ENCODE assay signal across 1 cellular context in the genomic region with DNA sequence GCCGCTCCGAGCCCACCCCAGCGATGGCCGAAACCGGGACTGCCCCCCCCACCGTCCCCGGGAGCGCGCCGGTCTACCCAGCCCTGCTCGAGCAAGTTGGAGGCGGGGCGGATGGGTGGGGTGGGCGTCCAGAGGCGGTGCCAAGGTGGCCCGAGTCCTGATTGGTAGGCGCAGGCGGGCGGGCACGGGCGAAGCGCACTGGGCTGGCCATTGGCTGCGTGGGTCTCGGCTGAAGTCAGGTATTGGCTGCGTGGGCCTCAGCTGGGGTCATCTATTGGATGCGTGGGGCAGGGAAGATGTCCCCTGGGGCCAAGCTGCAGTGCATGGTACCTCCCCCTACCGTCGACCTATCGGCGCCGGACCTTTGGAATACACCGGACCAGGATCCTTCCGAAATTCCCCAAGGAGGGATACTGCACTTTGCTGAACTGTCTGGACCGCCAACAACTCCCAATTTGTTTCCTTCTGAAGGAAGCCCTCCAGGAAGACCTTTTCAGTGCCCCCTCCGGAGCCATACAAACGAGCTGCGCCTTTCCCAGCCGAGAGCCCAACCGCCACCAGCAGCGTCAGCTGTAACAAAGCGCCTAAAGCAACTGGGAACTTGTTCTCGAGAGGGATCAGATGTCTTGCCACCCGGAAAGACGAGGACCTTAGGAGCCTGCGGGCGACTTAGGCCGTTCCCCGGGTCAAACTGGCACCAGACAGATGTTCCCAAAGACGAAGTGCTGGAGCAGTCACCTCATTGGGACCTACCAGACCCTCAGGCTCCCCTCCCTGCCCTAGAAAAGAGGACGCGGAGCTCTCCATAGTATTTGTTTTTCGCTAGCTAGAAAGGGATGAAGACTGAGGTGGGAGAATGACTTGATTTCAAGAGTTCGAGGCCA.
TF ChIP-seq lines count a peak whose summit lies in the region.

A gene with protein sequence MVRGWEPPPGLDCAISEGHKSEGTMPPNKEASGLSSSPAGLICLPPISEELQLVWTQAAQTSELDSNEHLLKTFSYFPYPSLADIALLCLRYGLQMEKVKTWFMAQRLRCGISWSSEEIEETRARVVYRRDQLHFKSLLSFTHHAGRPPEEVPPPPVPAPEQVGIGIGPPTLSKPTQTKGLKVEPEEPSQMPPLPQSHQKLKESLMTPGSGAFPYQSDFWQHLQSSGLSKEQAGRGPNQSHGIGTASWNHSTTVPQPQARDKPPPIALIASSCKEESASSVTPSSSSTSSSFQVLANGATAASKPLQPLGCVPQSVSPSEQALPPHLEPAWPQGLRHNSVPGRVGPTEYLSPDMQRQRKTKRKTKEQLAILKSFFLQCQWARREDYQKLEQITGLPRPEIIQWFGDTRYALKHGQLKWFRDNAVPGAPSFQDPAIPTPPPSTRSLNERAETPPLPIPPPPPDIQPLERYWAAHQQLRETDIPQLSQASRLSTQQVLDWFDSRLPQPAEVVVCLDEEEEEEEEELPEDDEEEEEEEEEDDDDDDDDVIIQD (minus strand): TSS at position 113 of the 884 bp plus-strand sequence. CDS start 180 bp downstream, outside the sequence.

TF ChIP-seq in K562, 482 proteins besides CTCF, POLR2A, EP300 and RAD21 (continued from another document and continues in another):
- TF ChIP-seq DPF2 (IDR thresholded peaks at IDR 0.05) (no peak), BCL6 (CRISPR knock-in tag; IDR thresholded peaks at IDR 0.05) (no peak), ZNF583 (CRISPR knock-in tag; IDR thresholded peaks at IDR 0.05) (no peak), MTA3 (IDR thresholded peaks at IDR 0.05; ENCODE audit: borderline replicate concordance) (peak; percentile 72; the same call in 1 of the 2 replicates), ZNF347 (CRISPR knock-in tag; IDR thresholded peaks at IDR 0.05; ENCODE audit: low read depth) (no peak), PML (IDR thresholded peaks at IDR 0.05; ENCODE audit: low read length) (0 out of 2 replicates have a peak, but pooled peaks have one; percentile 22), PRMT5 (CRISPR knock-in tag; IDR thresholded peaks at IDR 0.05) (no peak), ZNF77 (CRISPR knock-in tag; IDR thresholded peaks at IDR 0.05) (no peak), NFIX (CRISPR knock-in tag; IDR thresholded peaks at IDR 0.05; ENCODE audit: low read depth) (no peak), ATF1 (CRISPR knock-in tag; IDR thresholded peaks at IDR 0.05) (no peak), ATF1 (tag; IDR thresholded peaks at IDR 0.05) (peak; percentile 76), KAT7 (CRISPR knock-in tag; IDR thresholded peaks at IDR 0.05; ENCODE audit: borderline replicate concordance) (0 out of 2 replicates have a peak, but pooled peaks have one; percentile 63), RCOR1 (IDR thresholded peaks at IDR 0.05; ENCODE audit: borderline replicate concordance in 1 of 2, low read depth in 2 of 2, low read length in 2 of 2) (peak in 1 of 2 experiments; percentile 14; a peak in 1 of 4 replicates), FOXJ3 (CRISPR knock-in tag; IDR thresholded peaks at IDR 0.05) (no peak), PCBP2 (IDR thresholded peaks at IDR 0.05; ENCODE audit: low read depth, low read length, poor library complexity, severe bottlenecking) (no peak), NFATC3 (IDR thresholded peaks at IDR 0.05) (no peak), POLR2G (IDR thresholded peaks at IDR 0.05; ENCODE audit: low read depth, low read length) (peak; percentile 79), SREBF2 (CRISPR knock-in tag; IDR thresholded peaks at IDR 0.05) (no peak), TEAD2 (tag; IDR thresholded peaks at IDR 0.05) (no peak), NR2C1 (IDR thresholded peaks at IDR 0.05) (no peak), NR2C1 (tag; IDR thresholded peaks at IDR 0.05) (peak; percentile 51; the same call in 1 of the 2 replicates), LEF1 (IDR thresholded peaks at IDR 0.05) (no peak; the same call in 1 of the 2 replicates), XRCC4 (IDR thresholded peaks at IDR 0.05; ENCODE audit: extremely low read depth, insufficient read depth, insufficient read length) (no peak), ZNF444 (CRISPR knock-in tag; IDR thresholded peaks at IDR 0.05) (no peak), ZNF143 (CRISPR knock-in tag; IDR thresholded peaks at IDR 0.05) (no peak), EGR1 (conservative IDR thresholded peaks at IDR 0.05) (peak; percentile 54), POLR2B (IDR thresholded peaks at IDR 0.05; ENCODE audit: low read depth, partially characterized antibody) (peak; percentile 72), ZNF696 (CRISPR knock-in tag; conservative IDR thresholded peaks at IDR 0.05) (no peak), BCOR (IDR thresholded peaks at IDR 0.05) (no peak), TFAM (CRISPR knock-in tag; conservative IDR thresholded peaks at IDR 0.05) (no peak), NR3C1 (CRISPR knock-in tag; IDR thresholded peaks at IDR 0.05) (no peak), GTF2E2 (tag; IDR thresholded peaks at IDR 0.05) (no peak), PTBP1 (IDR thresholded peaks at IDR 0.05; ENCODE audit: low read depth, low read length) (no peak), TCFL5 (CRISPR knock-in tag; conservative IDR thresholded peaks at IDR 0.05) (no peak), HNRNPH1 (optimal IDR thresholded peaks at IDR 0.05; ENCODE audit: low read depth, low read length) (no peak), DIDO1 (tag; IDR thresholded peaks at IDR 0.05; ENCODE audit: low read depth) (no peak), MTA1 (IDR thresholded peaks at IDR 0.05; ENCODE audit: borderline replicate concordance) (no peak), GABPA (tag; conservative IDR thresholded peaks at IDR 0.05; ENCODE audit: low read depth) (no peak), PTRF (tag; IDR thresholded peaks at IDR 0.05) (no peak), ZNF311 (CRISPR knock-in tag; IDR thresholded peaks at IDR 0.05) (no peak)
- TF ChIP-seq, protein P1, sequence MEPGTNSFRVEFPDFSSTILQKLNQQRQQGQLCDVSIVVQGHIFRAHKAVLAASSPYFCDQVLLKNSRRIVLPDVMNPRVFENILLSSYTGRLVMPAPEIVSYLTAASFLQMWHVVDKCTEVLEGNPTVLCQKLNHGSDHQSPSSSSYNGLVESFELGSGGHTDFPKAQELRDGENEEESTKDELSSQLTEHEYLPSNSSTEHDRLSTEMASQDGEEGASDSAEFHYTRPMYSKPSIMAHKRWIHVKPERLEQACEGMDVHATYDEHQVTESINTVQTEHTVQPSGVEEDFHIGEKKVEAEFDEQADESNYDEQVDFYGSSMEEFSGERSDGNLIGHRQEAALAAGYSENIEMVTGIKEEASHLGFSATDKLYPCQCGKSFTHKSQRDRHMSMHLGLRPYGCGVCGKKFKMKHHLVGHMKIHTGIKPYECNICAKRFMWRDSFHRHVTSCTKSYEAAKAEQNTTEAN (CRISPR knock-in tag; IDR thresholded peaks at IDR 0.05): no peak; the same call in 1 of the 2 replicates
- TF ChIP-seq, protein P2, sequence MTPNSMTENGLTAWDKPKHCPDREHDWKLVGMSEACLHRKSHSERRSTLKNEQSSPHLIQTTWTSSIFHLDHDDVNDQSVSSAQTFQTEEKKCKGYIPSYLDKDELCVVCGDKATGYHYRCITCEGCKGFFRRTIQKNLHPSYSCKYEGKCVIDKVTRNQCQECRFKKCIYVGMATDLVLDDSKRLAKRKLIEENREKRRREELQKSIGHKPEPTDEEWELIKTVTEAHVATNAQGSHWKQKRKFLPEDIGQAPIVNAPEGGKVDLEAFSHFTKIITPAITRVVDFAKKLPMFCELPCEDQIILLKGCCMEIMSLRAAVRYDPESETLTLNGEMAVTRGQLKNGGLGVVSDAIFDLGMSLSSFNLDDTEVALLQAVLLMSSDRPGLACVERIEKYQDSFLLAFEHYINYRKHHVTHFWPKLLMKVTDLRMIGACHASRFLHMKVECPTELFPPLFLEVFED (CRISPR knock-in tag; conservative IDR thresholded peaks at IDR 0.05): no peak
- TF ChIP-seq, protein P3, sequence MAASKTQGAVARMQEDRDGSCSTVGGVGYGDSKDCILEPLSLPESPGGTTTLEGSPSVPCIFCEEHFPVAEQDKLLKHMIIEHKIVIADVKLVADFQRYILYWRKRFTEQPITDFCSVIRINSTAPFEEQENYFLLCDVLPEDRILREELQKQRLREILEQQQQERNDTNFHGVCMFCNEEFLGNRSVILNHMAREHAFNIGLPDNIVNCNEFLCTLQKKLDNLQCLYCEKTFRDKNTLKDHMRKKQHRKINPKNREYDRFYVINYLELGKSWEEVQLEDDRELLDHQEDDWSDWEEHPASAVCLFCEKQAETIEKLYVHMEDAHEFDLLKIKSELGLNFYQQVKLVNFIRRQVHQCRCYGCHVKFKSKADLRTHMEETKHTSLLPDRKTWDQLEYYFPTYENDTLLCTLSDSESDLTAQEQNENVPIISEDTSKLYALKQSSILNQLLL (CRISPR knock-in tag; IDR thresholded peaks at IDR 0.05; ENCODE audit: borderline replicate concordance): no peak
- TF ChIP-seq, protein P4, sequence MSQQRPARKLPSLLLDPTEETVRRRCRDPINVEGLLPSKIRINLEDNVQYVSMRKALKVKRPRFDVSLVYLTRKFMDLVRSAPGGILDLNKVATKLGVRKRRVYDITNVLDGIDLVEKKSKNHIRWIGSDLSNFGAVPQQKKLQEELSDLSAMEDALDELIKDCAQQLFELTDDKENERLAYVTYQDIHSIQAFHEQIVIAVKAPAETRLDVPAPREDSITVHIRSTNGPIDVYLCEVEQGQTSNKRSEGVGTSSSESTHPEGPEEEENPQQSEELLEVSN (IDR thresholded peaks at IDR 0.05; ENCODE audit: borderline replicate concordance in 1 of 2, extremely low read depth in 1 of 2, insufficient read depth in 1 of 2, insufficient read length in 1 of 2, low read depth in 1 of 2, low read length in 1 of 2, poor library complexity in 1 of 2, severe bottlenecking in 1 of 2): peak in 1 of 2 experiments; percentile 12
- TF ChIP-seq, protein P5, sequence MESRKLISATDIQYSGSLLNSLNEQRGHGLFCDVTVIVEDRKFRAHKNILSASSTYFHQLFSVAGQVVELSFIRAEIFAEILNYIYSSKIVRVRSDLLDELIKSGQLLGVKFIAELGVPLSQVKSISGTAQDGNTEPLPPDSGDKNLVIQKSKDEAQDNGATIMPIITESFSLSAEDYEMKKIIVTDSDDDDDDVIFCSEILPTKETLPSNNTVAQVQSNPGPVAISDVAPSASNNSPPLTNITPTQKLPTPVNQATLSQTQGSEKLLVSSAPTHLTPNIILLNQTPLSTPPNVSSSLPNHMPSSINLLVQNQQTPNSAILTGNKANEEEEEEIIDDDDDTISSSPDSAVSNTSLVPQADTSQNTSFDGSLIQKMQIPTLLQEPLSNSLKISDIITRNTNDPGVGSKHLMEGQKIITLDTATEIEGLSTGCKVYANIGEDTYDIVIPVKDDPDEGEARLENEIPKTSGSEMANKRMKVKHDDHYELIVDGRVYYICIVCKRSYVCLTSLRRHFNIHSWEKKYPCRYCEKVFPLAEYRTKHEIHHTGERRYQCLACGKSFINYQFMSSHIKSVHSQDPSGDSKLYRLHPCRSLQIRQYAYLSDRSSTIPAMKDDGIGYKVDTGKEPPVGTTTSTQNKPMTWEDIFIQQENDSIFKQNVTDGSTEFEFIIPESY (CRISPR knock-in tag; IDR thresholded peaks at IDR 0.05): no peak
- TF ChIP-seq, protein P6, sequence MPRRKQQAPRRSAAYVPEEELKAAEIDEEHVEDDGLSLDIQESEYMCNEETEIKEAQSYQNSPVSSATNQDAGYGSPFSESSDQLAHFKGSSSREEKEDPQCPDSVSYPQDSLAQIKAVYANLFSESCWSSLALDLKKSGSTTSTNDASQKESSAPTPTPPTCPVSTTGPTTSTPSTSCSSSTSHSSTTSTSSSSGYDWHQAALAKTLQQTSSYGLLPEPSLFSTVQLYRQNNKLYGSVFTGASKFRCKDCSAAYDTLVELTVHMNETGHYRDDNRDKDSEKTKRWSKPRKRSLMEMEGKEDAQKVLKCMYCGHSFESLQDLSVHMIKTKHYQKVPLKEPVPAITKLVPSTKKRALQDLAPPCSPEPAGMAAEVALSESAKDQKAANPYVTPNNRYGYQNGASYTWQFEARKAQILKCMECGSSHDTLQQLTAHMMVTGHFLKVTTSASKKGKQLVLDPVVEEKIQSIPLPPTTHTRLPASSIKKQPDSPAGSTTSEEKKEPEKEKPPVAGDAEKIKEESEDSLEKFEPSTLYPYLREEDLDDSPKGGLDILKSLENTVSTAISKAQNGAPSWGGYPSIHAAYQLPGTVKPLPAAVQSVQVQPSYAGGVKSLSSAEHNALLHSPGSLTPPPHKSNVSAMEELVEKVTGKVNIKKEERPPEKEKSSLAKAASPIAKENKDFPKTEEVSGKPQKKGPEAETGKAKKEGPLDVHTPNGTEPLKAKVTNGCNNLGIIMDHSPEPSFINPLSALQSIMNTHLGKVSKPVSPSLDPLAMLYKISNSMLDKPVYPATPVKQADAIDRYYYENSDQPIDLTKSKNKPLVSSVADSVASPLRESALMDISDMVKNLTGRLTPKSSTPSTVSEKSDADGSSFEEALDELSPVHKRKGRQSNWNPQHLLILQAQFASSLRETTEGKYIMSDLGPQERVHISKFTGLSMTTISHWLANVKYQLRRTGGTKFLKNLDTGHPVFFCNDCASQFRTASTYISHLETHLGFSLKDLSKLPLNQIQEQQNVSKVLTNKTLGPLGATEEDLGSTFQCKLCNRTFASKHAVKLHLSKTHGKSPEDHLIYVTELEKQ (CRISPR knock-in tag; IDR thresholded peaks at IDR 0.05): no peak
- TF ChIP-seq, protein P7, sequence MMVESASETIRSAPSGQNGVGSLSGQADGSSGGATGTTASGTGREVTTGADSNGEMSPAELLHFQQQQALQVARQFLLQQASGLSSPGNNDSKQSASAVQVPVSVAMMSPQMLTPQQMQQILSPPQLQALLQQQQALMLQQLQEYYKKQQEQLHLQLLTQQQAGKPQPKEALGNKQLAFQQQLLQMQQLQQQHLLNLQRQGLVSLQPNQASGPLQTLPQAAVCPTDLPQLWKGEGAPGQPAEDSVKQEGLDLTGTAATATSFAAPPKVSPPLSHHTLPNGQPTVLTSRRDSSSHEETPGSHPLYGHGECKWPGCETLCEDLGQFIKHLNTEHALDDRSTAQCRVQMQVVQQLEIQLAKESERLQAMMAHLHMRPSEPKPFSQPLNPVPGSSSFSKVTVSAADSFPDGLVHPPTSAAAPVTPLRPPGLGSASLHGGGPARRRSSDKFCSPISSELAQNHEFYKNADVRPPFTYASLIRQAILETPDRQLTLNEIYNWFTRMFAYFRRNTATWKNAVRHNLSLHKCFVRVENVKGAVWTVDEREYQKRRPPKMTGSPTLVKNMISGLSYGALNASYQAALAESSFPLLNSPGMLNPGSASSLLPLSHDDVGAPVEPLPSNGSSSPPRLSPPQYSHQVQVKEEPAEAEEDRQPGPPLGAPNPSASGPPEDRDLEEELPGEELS (CRISPR knock-in tag; IDR thresholded peaks at IDR 0.05; ENCODE audit: borderline replicate concordance): no peak
- TF ChIP-seq, protein P8, sequence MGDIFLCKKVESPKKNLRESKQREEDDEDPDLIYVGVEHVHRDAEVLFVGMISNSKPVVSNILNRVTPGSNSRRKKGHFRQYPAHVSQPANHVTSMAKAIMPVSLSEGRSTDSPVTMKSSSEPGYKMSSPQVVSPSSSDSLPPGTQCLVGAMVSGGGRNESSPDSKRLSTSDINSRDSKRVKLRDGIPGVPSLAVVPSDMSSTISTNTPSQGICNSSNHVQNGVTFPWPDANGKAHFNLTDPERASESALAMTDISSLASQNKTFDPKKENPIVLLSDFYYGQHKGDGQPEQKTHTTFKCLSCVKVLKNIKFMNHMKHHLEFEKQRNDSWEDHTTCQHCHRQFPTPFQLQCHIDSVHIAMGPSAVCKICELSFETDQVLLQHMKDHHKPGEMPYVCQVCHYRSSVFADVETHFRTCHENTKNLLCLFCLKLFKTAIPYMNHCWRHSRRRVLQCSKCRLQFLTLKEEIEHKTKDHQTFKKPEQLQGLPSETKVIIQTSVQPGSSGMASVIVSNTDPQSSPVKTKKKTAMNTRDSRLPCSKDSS (IDR thresholded peaks at IDR 0.05; ENCODE audit: low read depth, partially characterized antibody): no peak
